Comparison of ENCODE assay signal across 1 cellular context in the genomic region with DNA sequence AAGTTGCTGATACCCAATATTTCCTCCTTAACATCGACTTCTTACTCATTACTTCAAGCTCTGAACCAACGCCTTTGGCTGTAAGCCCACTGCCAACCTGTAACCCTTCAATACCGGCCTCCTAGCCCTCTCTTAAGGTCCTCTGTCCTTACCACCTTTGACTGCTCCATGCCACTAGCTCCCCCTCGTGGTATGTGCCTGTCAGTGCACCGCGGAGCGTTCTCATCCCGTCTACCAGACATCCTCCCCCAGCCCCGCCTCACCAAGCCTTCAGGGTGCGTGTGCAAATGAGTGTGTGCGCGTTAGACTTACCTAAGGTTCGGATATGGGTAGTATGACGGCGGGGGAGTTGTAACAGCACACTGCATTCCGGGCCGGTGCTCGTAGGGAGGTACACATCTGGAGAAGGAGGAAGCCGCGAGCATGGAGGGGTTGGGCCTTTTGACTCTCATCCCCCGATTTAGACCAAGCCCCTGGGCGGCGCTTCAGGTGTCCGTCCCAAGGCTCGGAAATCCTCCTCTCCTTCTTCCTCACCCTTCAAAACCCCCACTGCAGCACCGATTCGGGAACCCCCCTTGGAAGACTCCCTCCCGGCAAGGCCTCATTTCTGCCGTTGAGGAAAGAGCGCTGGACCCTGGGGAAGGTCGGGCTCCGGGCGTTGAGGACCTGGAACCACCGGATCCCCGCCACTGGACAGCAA.
TF ChIP-seq lines count a peak whose summit lies in the region.

No MANE protein-coding gene starts in this region.

TF ChIP-seq in HCT116, 20 proteins besides CTCF, POLR2A, EP300 and RAD21 (continued from another document):
- TF ChIP-seq, protein P1, sequence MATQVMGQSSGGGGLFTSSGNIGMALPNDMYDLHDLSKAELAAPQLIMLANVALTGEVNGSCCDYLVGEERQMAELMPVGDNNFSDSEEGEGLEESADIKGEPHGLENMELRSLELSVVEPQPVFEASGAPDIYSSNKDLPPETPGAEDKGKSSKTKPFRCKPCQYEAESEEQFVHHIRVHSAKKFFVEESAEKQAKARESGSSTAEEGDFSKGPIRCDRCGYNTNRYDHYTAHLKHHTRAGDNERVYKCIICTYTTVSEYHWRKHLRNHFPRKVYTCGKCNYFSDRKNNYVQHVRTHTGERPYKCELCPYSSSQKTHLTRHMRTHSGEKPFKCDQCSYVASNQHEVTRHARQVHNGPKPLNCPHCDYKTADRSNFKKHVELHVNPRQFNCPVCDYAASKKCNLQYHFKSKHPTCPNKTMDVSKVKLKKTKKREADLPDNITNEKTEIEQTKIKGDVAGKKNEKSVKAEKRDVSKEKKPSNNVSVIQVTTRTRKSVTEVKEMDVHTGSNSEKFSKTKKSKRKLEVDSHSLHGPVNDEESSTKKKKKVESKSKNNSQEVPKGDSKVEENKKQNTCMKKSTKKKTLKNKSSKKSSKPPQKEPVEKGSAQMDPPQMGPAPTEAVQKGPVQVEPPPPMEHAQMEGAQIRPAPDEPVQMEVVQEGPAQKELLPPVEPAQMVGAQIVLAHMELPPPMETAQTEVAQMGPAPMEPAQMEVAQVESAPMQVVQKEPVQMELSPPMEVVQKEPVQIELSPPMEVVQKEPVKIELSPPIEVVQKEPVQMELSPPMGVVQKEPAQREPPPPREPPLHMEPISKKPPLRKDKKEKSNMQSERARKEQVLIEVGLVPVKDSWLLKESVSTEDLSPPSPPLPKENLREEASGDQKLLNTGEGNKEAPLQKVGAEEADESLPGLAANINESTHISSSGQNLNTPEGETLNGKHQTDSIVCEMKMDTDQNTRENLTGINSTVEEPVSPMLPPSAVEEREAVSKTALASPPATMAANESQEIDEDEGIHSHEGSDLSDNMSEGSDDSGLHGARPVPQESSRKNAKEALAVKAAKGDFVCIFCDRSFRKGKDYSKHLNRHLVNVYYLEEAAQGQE (IDR thresholded peaks at IDR 0.05; ENCODE audit: low read depth) = no peak
- TF ChIP-seq JUND (IDR thresholded peaks at IDR 0.05) (no peak), EGR1 (IDR thresholded peaks at IDR 0.05; ENCODE audit: low read depth) (no peak), EZH2phosphoT487 (IDR thresholded peaks at IDR 0.05; ENCODE audit: borderline replicate concordance) (no peak)
TF ChIP-seq in HCT116: peak in this region for 0.
